13 cellular contexts compared by ENCODE assay signal in the genomic region with DNA sequence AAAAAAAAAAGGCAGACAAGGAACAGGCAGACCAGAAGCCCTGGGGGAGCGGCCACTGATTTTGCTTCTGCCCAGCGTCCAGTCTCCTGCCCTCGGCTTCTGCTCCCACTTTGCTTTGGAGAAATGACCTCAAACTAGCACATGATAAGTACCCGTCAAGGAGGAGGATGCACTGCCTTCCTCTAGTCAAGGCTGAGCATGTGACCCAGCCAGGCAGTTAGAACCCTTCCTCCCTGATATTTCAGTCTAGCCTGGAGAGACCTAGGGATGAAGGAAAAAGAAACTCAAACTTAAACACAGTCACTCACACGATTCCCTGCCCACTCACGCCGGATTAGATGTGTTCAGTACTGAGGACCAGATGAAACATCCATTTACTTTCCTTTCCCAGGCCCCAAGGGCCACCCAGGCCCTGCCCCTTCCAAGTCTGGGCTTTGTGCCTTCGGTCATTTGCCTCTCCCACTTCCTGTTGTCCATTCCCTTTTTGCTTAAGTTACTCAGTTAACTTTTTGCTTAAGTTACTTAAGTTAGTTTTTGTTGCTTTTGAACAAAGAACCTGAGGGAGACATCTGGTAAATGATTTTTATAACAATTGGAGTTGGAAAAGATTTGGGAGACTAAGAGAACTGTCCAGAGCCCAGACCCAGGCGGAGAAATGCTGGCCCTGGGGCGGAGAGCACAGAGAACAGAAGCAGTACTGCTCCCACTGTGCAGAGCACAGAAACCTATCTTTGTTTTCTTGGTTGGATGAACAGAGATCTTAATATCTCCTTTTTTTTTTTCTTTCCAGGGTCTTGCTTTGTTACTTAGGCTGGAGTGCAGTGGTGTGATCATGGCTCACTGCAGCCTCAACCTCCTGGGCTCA. TPM values are rescaled to one million over a fixed set of nuclear protein-coding genes. Genes with fewer than 3 reads are reported as not detected.
DNase-seq lines count a peak whose midpoint lies in the region; ATAC-seq, FAIRE-seq and TF ChIP-seq lines count a peak whose summit lies in the region.
"Had no signal": no experiment of that assay in that cellular context is flagged by ENCODE, and none has a peak within 500 bp of the region (broad histone marks: within the 10 kb centered on the region; RNA-seq: fewer than 3 reads in every experiment).

No MANE protein-coding gene starts in this region.

- H3K36me3 Mint-ChIP-seq in HFFc6 (ENCODE audit: low read depth), result no peaks in the 10 kb centered on the region; the same call in 1 of the 2 replicates
- no peaks in the 10 kb centered on the region for H3K36me3 Mint-ChIP-seq in stimulated activated effector memory CD8-positive, alpha-beta T cell treated with anti-CD3 and anti-CD28 coated beads, Interleukin-12 subunit alpha, Interleukin-12 subunit beta, amount 100 ng/mL, for 72 hours
- H3K36me3 Mint-ChIP-seq: type B pancreatic cell had no signal

- CTCF ChIA-PET in endothelial cell of umbilical vein (lab: Charles Lee), result interaction anchor here (0.7 kb wide), 1 partner anchor 338 kb away, joined by 3 read pairs; no protein-coding TSS in a partner anchor

- intact Hi-C loops in endothelial cell of umbilical vein (cut with micrococcal nuclease) (no loop called here), lower lobe of right lung (cut with DNase I) (no loop called here)

- H3K4me1 Mint-ChIP-seq in HFFc6 (ENCODE audit: low read depth), result peaks cover 20% of the 10 kb centered on the region
- peaks cover 18% of the 10 kb centered on the region for H3K4me1 Mint-ChIP-seq in stimulated activated effector memory CD8-positive, alpha-beta T cell treated with anti-CD3 and anti-CD28 coated beads, Interleukin-12 subunit alpha, Interleukin-12 subunit beta, amount 100 ng/mL, for 72 hours
- H3K4me1 Mint-ChIP-seq in stimulated activated naive CD8-positive, alpha-beta T cell treated with anti-CD3 and anti-CD28 coated beads, Interleukin-15, amount 100 ng/mL, for 72 hours, result peaks cover 25% of the 10 kb centered on the region
- H3K4me1 Mint-ChIP-seq: GM23338 had no signal

- H4K20me1 ChIP-seq in endothelial cell of umbilical vein (replicated peaks; ENCODE audit: control insufficient read depth, extremely low read depth, insufficient read depth, low read length), result no peaks in the 10 kb centered on the region

- peaks cover 5% of the 10 kb centered on the region for H3K27me3 Mint-ChIP-seq in HFFc6 (ENCODE audit: insufficient read depth)
- H3K27me3 Mint-ChIP-seq in stimulated activated naive CD8-positive, alpha-beta T cell treated with anti-CD3 and anti-CD28 coated beads, Interleukin-15, amount 100 ng/mL, for 72 hours, result peaks cover 34% of the 10 kb centered on the region
- H3K27me3 Mint-ChIP-seq: type B pancreatic cell had no signal

- H3K9ac ChIP-seq in endothelial cell of umbilical vein (replicated peaks; ENCODE audit: extremely low read depth, insufficient read depth, low read length), result no peak overlapping the region

- H3K4me1 ChIP-seq in endothelial cell of umbilical vein (ENCODE audit: control insufficient read depth, extremely low read depth, insufficient read depth, low read length), result peaks cover 5% of the 10 kb centered on the region
- peaks cover 9% of the 10 kb centered on the region for H3K4me1 ChIP-seq in lower lobe of right lung

- dilution Hi-C loops in endothelial cell of umbilical vein (cut with MboI; ENCODE audit: extremely low pct_ligation_motif_present, low sequenced_read_pairs), result no loop called here

- TF ChIP-seq CTCF in HFFc6 (IDR thresholded peaks at IDR 0.05) (no peak), endothelial cell of umbilical vein (IDR thresholded peaks at IDR 0.05; ENCODE audit: extremely low read depth in 1 of 2, insufficient read depth in 1 of 2, low read depth in 1 of 2, low read length in 2 of 2) (no peak), lower lobe of right lung (IDR thresholded peaks at IDR 0.05) (no peak)

- H3K27me3 ChIP-seq in endothelial cell of umbilical vein (ENCODE audit: control insufficient read depth in 2 of 2, insufficient read depth in 2 of 2, low read length in 2 of 2) (no peaks in the 10 kb centered on the region), lower lobe of right lung (ENCODE audit: low read depth) (no peaks in the 10 kb centered on the region)
- H3K27me3 ChIP-seq: cardiac muscle cell had no signal

- peaks cover 3% of the 10 kb centered on the region; the same call in 1 of the 2 replicates for H3K9me3 Mint-ChIP-seq in HFFc6
- no peaks in the 10 kb centered on the region for H3K9me3 Mint-ChIP-seq in stimulated activated effector memory CD8-positive, alpha-beta T cell treated with anti-CD3 and anti-CD28 coated beads, Interleukin-12 subunit alpha, Interleukin-12 subunit beta, amount 100 ng/mL, for 72 hours
- H3K9me3 Mint-ChIP-seq in stimulated activated naive CD8-positive, alpha-beta T cell treated with anti-CD3 and anti-CD28 coated beads, Interleukin-15, amount 100 ng/mL, for 72 hours, result no peaks in the 10 kb centered on the region
- H3K9me3 Mint-ChIP-seq: GM23338, type B pancreatic cell had no signal

- H3K4me3 ChIP-seq in endothelial cell of umbilical vein (replicated peaks in 1 of 3; ENCODE audit: insufficient read depth in 1 of 3, low read depth in 1 of 3, low read length in 3 of 3) (no peak overlapping the region), lower lobe of right lung (no peak overlapping the region)
- H3K4me3 ChIP-seq: cardiac muscle cell, GM23338 had no signal

- H3K4me3 Mint-ChIP-seq in HFFc6, result peak overlapping the region; percentile 60
- H3K4me3 Mint-ChIP-seq in stimulated activated effector memory CD8-positive, alpha-beta T cell treated with anti-CD3 and anti-CD28 coated beads, Interleukin-12 subunit alpha, Interleukin-12 subunit beta, amount 100 ng/mL, for 72 hours, result no peak overlapping the region
- no peak overlapping the region for H3K4me3 Mint-ChIP-seq in stimulated activated naive CD8-positive, alpha-beta T cell treated with anti-CD3 and anti-CD28 coated beads, Interleukin-15, amount 100 ng/mL, for 72 hours
- H3K4me3 Mint-ChIP-seq: activated CD8-positive, alpha-beta T cell treated with anti-CD3 and anti-CD28 coated beads, Interleukin-2, amount 10 ng/mL, durations not matched to agents 7 days and 5 days; GM23338; type B pancreatic cell had no signal

- peak; percentile 56 to 64 for ATAC-seq in lower lobe of right lung
- ATAC-seq in stimulated activated effector memory CD8-positive, alpha-beta T cell treated with anti-CD3 and anti-CD28 coated beads, Interleukin-12 subunit alpha, Interleukin-12 subunit beta, amount 100 ng/mL, for 72 hours, result no peak
- no peak for ATAC-seq in stimulated activated naive CD8-positive, alpha-beta T cell treated with anti-CD3 and anti-CD28 coated beads, Interleukin-15, amount 100 ng/mL, for 72 hours
- ATAC-seq: activated CD8-positive, alpha-beta T cell treated with anti-CD3 and anti-CD28 coated beads, Interleukin-2, amount 10 ng/mL, durations not matched to agents 7 days and 5 days; GM23338 had no signal

- peak; percentile 7 for DNase-seq in HFFc6
- DNase-seq in endothelial cell of umbilical vein (ENCODE audit: low read depth, low spot score), result peak; percentile 73
- DNase-seq in lower lobe of right lung, result no peak
- DNase-seq in stimulated activated effector memory CD8-positive, alpha-beta T cell treated with anti-CD3 and anti-CD28 coated beads, Interleukin-12 subunit alpha, Interleukin-12 subunit beta, amount 100 ng/mL, for 72 hours (ENCODE audit: low spot score in 2 of 2), result no peak
- DNase-seq in H4 (ENCODE audit: low spot score), result no peak
- no peak for DNase-seq in COR-L47 (lab: John Stamatoyannopoulos, UW)
- no peak for DNase-seq in stimulated activated naive CD8-positive, alpha-beta T cell treated with anti-CD3 and anti-CD28 coated beads, Interleukin-15, amount 100 ng/mL, for 72 hours
- DNase-seq in HuH-7.5 (ENCODE audit: low spot score), result no peak
- DNase-seq: NCI-H2029 treated with DMSO at 0.1 percent for 48 hours had no signal

- H3K36me3 ChIP-seq in endothelial cell of umbilical vein (ENCODE audit: control insufficient read depth in 2 of 2, extremely low read depth in 1 of 2, insufficient read depth in 2 of 2, low read length in 2 of 2) (no peaks in the 10 kb centered on the region), lower lobe of right lung (no peaks in the 10 kb centered on the region)
- H3K36me3 ChIP-seq: cardiac muscle cell had no signal

- no peak overlapping the region for H3K4me2 ChIP-seq in endothelial cell of umbilical vein (ENCODE audit: insufficient read depth, low read length)
- H3K4me2 ChIP-seq: GM23338 had no signal

- H3K9me1 ChIP-seq in endothelial cell of umbilical vein (replicated peaks; ENCODE audit: control insufficient read depth, extremely low read depth, insufficient read depth, low read length), result no peaks in the 10 kb centered on the region

- no TSS peak for BruUV-seq in endothelial cell of umbilical vein (replicated peaks; lab: Mats Ljungman, UMichigan)

- no peaks in the 10 kb centered on the region for H3K79me2 ChIP-seq in endothelial cell of umbilical vein (ENCODE audit: control insufficient read depth, insufficient read depth, low read length)

- H3K9me3 ChIP-seq in endothelial cell of umbilical vein (replicated peaks; ENCODE audit: control insufficient read depth, insufficient read depth, low read length), result no peaks in the 10 kb centered on the region
- no peaks in the 10 kb centered on the region for H3K9me3 ChIP-seq in lower lobe of right lung

- H3K27ac Mint-ChIP-seq in HFFc6, result peak overlapping the region; percentile 76
- H3K27ac Mint-ChIP-seq in stimulated activated effector memory CD8-positive, alpha-beta T cell treated with anti-CD3 and anti-CD28 coated beads, Interleukin-12 subunit alpha, Interleukin-12 subunit beta, amount 100 ng/mL, for 72 hours, result peak overlapping the region; percentile 6
- peak overlapping the region in 1 of 2 donors; percentile 86 for H3K27ac Mint-ChIP-seq in stimulated activated naive CD8-positive, alpha-beta T cell treated with anti-CD3 and anti-CD28 coated beads, Interleukin-15, amount 100 ng/mL, for 72 hours
- H3K27ac Mint-ChIP-seq: activated CD8-positive, alpha-beta T cell treated with anti-CD3 and anti-CD28 coated beads, Interleukin-2, amount 10 ng/mL, durations not matched to agents 7 days and 5 days; GM23338; type B pancreatic cell had no signal

- peak overlapping the region; percentile 65 for H2AFZ ChIP-seq in endothelial cell of umbilical vein (ENCODE audit: low read depth, low read length)
- H2AFZ ChIP-seq: GM23338 had no signal

- no peak overlapping the region for H3K27ac ChIP-seq in endothelial cell of umbilical vein (ENCODE audit: insufficient read depth, low read depth, low read length)
- H3K27ac ChIP-seq in lower lobe of right lung, result peak overlapping the region; percentile 67
- H3K27ac ChIP-seq: cardiac muscle cell had no signal

- no peak for TF ChIP-seq POLR2A in endothelial cell of umbilical vein (IDR thresholded peaks at IDR 0.05; ENCODE audit: low read depth, low read length)

- POLR2A ChIA-PET in endothelial cell of umbilical vein (lab: Charles Lee), result no interaction called here

- FAIRE-seq in endothelial cell of umbilical vein (lab: Jason Lieb, UNC), result peak; percentile 50

RNA-seq across cellular contexts. Expression of gene TTC7B, which starts 23.0 kb away (rescaled TPM):
- total RNA-seq in HFFc6 (2021; fragmentation: NEBNext Ultra II Directional; extraction: Animal tissue kit (Norgen Biotek cat#: 25700)), result 10 to 100 TPM; 34.6 to 46.9 (median 40.9) TPM
- total RNA-seq in endothelial cell of umbilical vein, result 76.5 and 86.4 TPM in 2 replicates
- polyA plus RNA-seq in endothelial cell of umbilical vein, result 46.8 and 65.5 TPM in 2 replicates
- polyA plus RNA-seq in endothelial cell of umbilical vein (2011; cell fraction: cytosol; rRNA removed), result 60.3 and 66.3 TPM in 2 replicates
- 58.0 and 60.5 TPM in 2 replicates for polyA plus RNA-seq in endothelial cell of umbilical vein (2011; cell fraction: nucleus; rRNA removed)
- polyA plus RNA-seq in endothelial cell of umbilical vein (2012), result 48.9 and 51.3 TPM in 2 replicates
- polyA minus RNA-seq in endothelial cell of umbilical vein, result 92.1 and 99.3 TPM in 2 replicates
- 15.5 TPM for polyA minus RNA-seq in endothelial cell of umbilical vein (2011; cell fraction: cytosol; rRNA and poly(A)+ RNA removed)
- 113 and 116 TPM in 2 replicates for polyA minus RNA-seq in endothelial cell of umbilical vein (2011; cell fraction: nucleus; rRNA and poly(A)+ RNA removed)
- 54.1 TPM for total RNA-seq in lower lobe of right lung
- total RNA-seq in H4 (2014; rRNA removed; shearing (Covaris generic)), result 11.7 and 15.2 TPM in 2 replicates

Comparison
In these comparisons a context has a peak if more than half of its experiments do, and no peak if none do; other contexts are left out.
1. DNase-seq: peak in HFFc6 (single experiment) and endothelial cell of umbilical vein (single experiment); none in lower lobe of right lung (single experiment), stimulated activated effector memory CD8-positive, alpha-beta T cell treated with anti-CD3 and anti-CD28 coated beads, Interleukin-12 subunit alpha, Interleukin-12 subunit beta, amount 100 ng/mL, for 72 hours (0 of 2), H4 (single experiment), COR-L47 (single experiment), stimulated activated naive CD8-positive, alpha-beta T cell treated with anti-CD3 and anti-CD28 coated beads, Interleukin-15, amount 100 ng/mL, for 72 hours (0 of 2) and HuH-7.5 (single experiment).
2. ATAC-seq: peak in lower lobe of right lung (2 of 2); none in stimulated activated effector memory CD8-positive, alpha-beta T cell treated with anti-CD3 and anti-CD28 coated beads, Interleukin-12 subunit alpha, Interleukin-12 subunit beta, amount 100 ng/mL, for 72 hours (single experiment) and stimulated activated naive CD8-positive, alpha-beta T cell treated with anti-CD3 and anti-CD28 coated beads, Interleukin-15, amount 100 ng/mL, for 72 hours (single experiment).